ENCODE assay signal across 8 cellular contexts in the genomic region with DNA sequence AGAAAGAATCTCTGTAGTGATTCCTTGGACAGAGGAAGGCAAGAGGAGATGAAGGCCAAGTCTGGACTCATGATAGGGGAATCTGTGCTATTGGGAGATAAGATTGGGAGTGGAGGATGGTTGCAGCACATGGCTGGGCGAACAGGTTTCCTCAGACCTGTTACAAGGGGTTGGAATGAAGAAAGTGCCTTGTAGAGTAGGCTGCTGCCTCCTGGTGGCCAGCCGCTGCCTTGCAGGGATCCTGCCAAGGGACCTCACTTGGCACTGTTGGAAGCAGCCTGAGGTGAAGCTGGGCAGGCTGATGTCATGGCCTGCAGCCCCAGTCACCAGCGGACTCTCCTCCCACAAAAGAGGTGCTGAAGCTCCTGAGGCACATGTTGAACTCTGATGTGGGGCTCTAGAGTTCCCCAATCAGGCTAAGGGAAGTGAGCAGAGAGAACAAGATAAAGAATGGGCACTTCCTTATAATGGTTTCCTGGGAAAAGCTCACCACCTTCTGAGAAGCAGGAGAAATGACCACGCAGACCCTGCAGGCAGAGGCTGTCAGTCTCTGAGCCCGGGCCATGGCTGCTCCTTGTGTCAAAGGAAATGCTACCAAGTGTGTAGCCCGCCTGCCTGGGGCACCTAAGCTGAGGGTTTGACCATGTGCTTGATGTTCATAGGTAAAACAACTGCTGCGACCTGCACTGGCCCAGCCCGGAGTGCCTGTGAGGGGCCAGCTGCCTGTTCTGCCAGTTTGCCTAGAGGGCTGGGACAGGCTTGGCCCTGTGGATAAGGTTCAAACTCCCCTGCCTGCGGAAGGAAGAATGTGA. TPM values are rescaled to one million over a fixed set of nuclear protein-coding genes. Genes with fewer than 3 reads are reported as not detected.
A peak's percentile ranks its signal among the peaks of the same experiment; 100 is the strongest.
DNase-seq lines count a peak whose midpoint lies in the region; ATAC-seq and TF ChIP-seq lines count a peak whose summit lies in the region.

No MANE protein-coding gene starts in this region.

- H2AFZ ChIP-seq in OCI-LY7 (ENCODE audit: low read length), result no peak overlapping the region

- POLR2A ChIA-PET in OCI-LY7 (lab: Charles Lee), result interaction anchor here (1.1 to 2.5 kb wide), 3 partner anchors 12 to 168 kb away, joined by 4 to 25 read pairs (median 4); a partner anchor contains a TSS

- no TSS peak for BruUV-seq in OCI-LY7 (replicated peaks; lab: Mats Ljungman, UMichigan)

- H3K79me2 ChIP-seq in OCI-LY7 (ENCODE audit: insufficient read depth, low read depth, low read length), result 0 out of 2 replicates have a peak, but pooled peaks cover 9% of the 10 kb centered on the region

- H3K4me2 ChIP-seq in OCI-LY7 (ENCODE audit: low read length), result no peak overlapping the region; the same call in 1 of the 2 replicates

- H3K4me1 ChIP-seq in OCI-LY7 (ENCODE audit: insufficient read depth, low read length, poor library complexity, severe bottlenecking) (peaks cover 36% of the 10 kb centered on the region), esophagus (ENCODE audit: control insufficient read depth in 2 of 2, insufficient read depth in 2 of 2, low read length in 1 of 2) (peaks cover 10 to 21% of the 10 kb centered on the region in 2 donors), mucosa of rectum (ENCODE audit: control insufficient read depth in 2 of 2, insufficient read depth in 2 of 2, low read length in 2 of 2) (peaks cover 22 to 33% of the 10 kb centered on the region in 2 donors)

- DNase-seq in DMS114 treated with DMSO at 0.1 percent for 48 hours (lab: John Stamatoyannopoulos, UW; ENCODE audit: unreplicated experiment), result peak; percentile 31
- DNase-seq in HT-29 (ENCODE audit: low spot score), result peak; percentile 90
- peak; percentile 83 for DNase-seq in OCI-LY7 (ENCODE audit: low spot score)
- DNase-seq in activated T-cell treated with anti-CD3 and anti-CD28 coated beads for 4 hours, result peak; percentile 71
- DNase-seq in stimulated activated CD8-positive, alpha-beta memory T cell treated with anti-CD3 and anti-CD28 coated beads, Interleukin-4, amount 100 ng/mL, for 48 hours, result peak; percentile 94

- no peaks in the 10 kb centered on the region for H3K9me2 ChIP-seq in OCI-LY7 (ENCODE audit: insufficient read depth, low read length)

- ATAC-seq in GM18502 (IDR thresholded peaks at IDR 0.05; ENCODE audit: poor library complexity, unreplicated experiment), result no peak

- H3K36me3 ChIP-seq in OCI-LY7 (ENCODE audit: insufficient read depth, low read length), result peaks cover 3% of the 10 kb centered on the region; the same call in 1 of the 2 replicates
- no peaks in the 10 kb centered on the region for H3K36me3 ChIP-seq in esophagus (ENCODE audit: control insufficient read depth in 2 of 2, insufficient read depth in 2 of 2, low read length in 1 of 2)
- peaks cover 0 to 4% of the 10 kb centered on the region in 2 donors for H3K36me3 ChIP-seq in mucosa of rectum (ENCODE audit: control insufficient read depth in 2 of 2, insufficient read depth in 2 of 2, low read length in 2 of 2)

- CTCF ChIA-PET in OCI-LY7 (lab: Charles Lee; ENCODE audit: unreplicated experiment), result interaction anchor here (0.8 to 2.6 kb wide), 4 partner anchors 10 to 169 kb away, joined by 3 to 8 read pairs (median 8); a partner anchor contains a TSS

- H3K9me3 ChIP-seq in OCI-LY7 (ENCODE audit: low read length) (no peaks in the 10 kb centered on the region), esophagus (ENCODE audit: control insufficient read depth in 2 of 2, insufficient read depth in 1 of 2, low read depth in 1 of 2, low read length in 1 of 2) (no peaks in the 10 kb centered on the region), mucosa of rectum (ENCODE audit: control insufficient read depth in 2 of 2, low read length in 2 of 2) (no peaks in the 10 kb centered on the region)

- TF ChIP-seq CTCF in OCI-LY7 (conservative IDR thresholded peaks at IDR 0.05; ENCODE audit: low read length), result peak; percentile 93

- H3K27ac ChIP-seq in OCI-LY7 (ENCODE audit: low read depth, low read length, poor library complexity, severe bottlenecking), result no peak overlapping the region
- peak overlapping the region; percentile 15 to 34 for H3K27ac ChIP-seq in esophagus (ENCODE audit: low read depth in 2 of 2, low read length in 1 of 2)
- H3K27ac ChIP-seq in mucosa of rectum (ENCODE audit: low read depth in 2 of 2, low read length in 2 of 2), result peak overlapping the region; percentile 1 to 5

- intact Hi-C loops in OCI-LY7 (cut with micrococcal nuclease; ENCODE audit: unreplicated experiment), result loop anchor here (1.0 to 2.0 kb wide), 2 partner anchors 167 to 285 kb away; a partner anchor contains a TSS

- H3K27me3 ChIP-seq in esophagus (ENCODE audit: control insufficient read depth in 1 of 2, insufficient read depth in 2 of 2, low read length in 2 of 2) (no peaks in the 10 kb centered on the region), mucosa of rectum (ENCODE audit: control insufficient read depth in 2 of 2, insufficient read depth in 2 of 2, low read length in 2 of 2) (no peaks in the 10 kb centered on the region)

- no peak overlapping the region for H3K9ac ChIP-seq in mucosa of rectum (ENCODE audit: low read depth in 1 of 2, low read length in 2 of 2)

- WGBS in esophagus, 2 donors, result 41 to 45% methylated on average over 9 of the region's 9 CpGs

- no peak overlapping the region for H3K4me3 ChIP-seq in OCI-LY7 (ENCODE audit: low read depth, low read length, poor library complexity, severe bottlenecking)
- H3K4me3 ChIP-seq in esophagus (ENCODE audit: low read depth in 1 of 2, low read length in 2 of 2), result no peak overlapping the region
- no peak overlapping the region for H3K4me3 ChIP-seq in mucosa of rectum (ENCODE audit: low read length in 2 of 2)

- no peaks in the 10 kb centered on the region for H4K20me1 ChIP-seq in OCI-LY7 (ENCODE audit: insufficient read depth, low read length)

RNA-seq across cellular contexts. Expression of a gene that starts 1.6 kb away (rescaled TPM):
- 41.0 and 44.2 TPM in 2 replicates for total RNA-seq in HT-29 (2014; rRNA removed; shearing (Covaris generic))
- total RNA-seq in OCI-LY7 (2014; rRNA removed; shearing (Covaris generic)), result 42.4 and 50.3 TPM in 2 replicates
- total RNA-seq in OCI-LY7 (2022), result 42.7 and 45.6 TPM in 2 replicates
- 10 to 100 TPM; 46.7 to 59.5 TPM for polyA plus RNA-seq in esophagus

RNA-seq across cellular contexts. Expression of a gene that starts 37.4 kb away (rescaled TPM):
- total RNA-seq in HT-29 (2014; rRNA removed; shearing (Covaris generic)), result 0.21 TPM in 1 of 2 replicates, not detected in the other
- total RNA-seq in OCI-LY7 (2014; rRNA removed; shearing (Covaris generic)), result 0.06 and 0.28 TPM in 2 replicates
- 0.11 and 0.29 TPM in 2 replicates for total RNA-seq in OCI-LY7 (2022)
- polyA plus RNA-seq in esophagus, result under 1 TPM; 0.10 to 0.14 TPM

Comparison
In these comparisons a context has a peak if more than half of its experiments do, and no peak if none do; other contexts are left out.
1. DNase-seq: peak in every context shown above with its lines; median percentile 94 in stimulated activated CD8-positive, alpha-beta memory T cell treated with anti-CD3 and anti-CD28 coated beads, Interleukin-4, amount 100 ng/mL, for 48 hours; 90 in HT-29; 83 in OCI-LY7; 71 in activated T-cell treated with anti-CD3 and anti-CD28 coated beads for 4 hours; 31 in DMS114 treated with DMSO at 0.1 percent for 48 hours.